ENCODE assay signal across 17 cellular contexts in genomic region chr11:83448686-83449085, GRCh38.
DNase-seq lines count a peak whose midpoint lies in the region; FAIRE-seq and TF ChIP-seq lines count a peak whose summit lies in the region.
"Had no signal": no experiment of that assay in that cellular context is flagged by ENCODE, and none has a peak within 500 bp of the region (broad histone marks: within the 10 kb centered on the region; RNA-seq: fewer than 3 reads in every experiment).

No MANE protein-coding gene starts in this region.

- intact Hi-C loops in vagina (cut with DNase I) = no loop called here

- TF ChIP-seq CTCF in bronchial epithelial cell (IDR thresholded peaks at IDR 0.05; ENCODE audit: insufficient read depth, low read length, severe bottlenecking) (no peak), vagina (IDR thresholded peaks at IDR 0.05) (no peak)

- no peaks in the 10 kb centered on the region for H3K27me3 ChIP-seq in bronchial epithelial cell (ENCODE audit: control insufficient read depth, insufficient read depth, low read length)
- H3K27me3 ChIP-seq in vagina = no peaks in the 10 kb centered on the region
- H3K27me3 ChIP-seq: BLaER1 treated with 17β-estradiol and CSF1 and Interleukin-3, amounts not matched to agents 10 nM and 100 nM had no signal

- FAIRE-seq in bronchial epithelial cell (lab: Jason Lieb, UNC) = no peak
- FAIRE-seq: GM12878, GM18507, H54 had no signal

- no peaks in the 10 kb centered on the region for H3K4me1 ChIP-seq in vagina

- no peaks in the 10 kb centered on the region for H3K9me3 ChIP-seq in vagina

- DNase-seq in SIG-M5 treated with dmso at 0.1 percent for 504 hours (lab: John Stamatoyannopoulos, UW; ENCODE audit: unreplicated experiment) = peak; percentile 2
- no peak for DNase-seq in SIG-M5 (lab: John Stamatoyannopoulos, UW)
- peak; percentile 10 for DNase-seq in bronchial epithelial cell (ENCODE audit: low read depth)
- DNase-seq in kidney tubule cell (ENCODE audit: low spot score) = peak; percentile 85
- DNase-seq in Ammon's horn (ENCODE audit: low spot score) = no peak
- no peak for DNase-seq in NCI-H748 (lab: John Stamatoyannopoulos, UW; ENCODE audit: unreplicated experiment)
- no peak for DNase-seq in cerebellar nuclear complex (lab: John Stamatoyannopoulos, UW)
- DNase-seq in vagina (ENCODE audit: extremely low spot score in 2 of 2) = no peak
- DNase-seq: 8988T; AML-193; CD4-positive, CD25-positive, alpha-beta regulatory T cell; DMS79; GM23248 had no signal

- H3K4me3 ChIP-seq in bronchial epithelial cell (ENCODE audit: low read depth, low read length) (no peak overlapping the region), vagina (no peak overlapping the region)
- H3K4me3 ChIP-seq: BLaER1 treated with 17β-estradiol and CSF1 and Interleukin-3, amounts not matched to agents 10 nM and 100 nM; GM12878; GM23248 had no signal

- no peak for TF ChIP-seq POLR2A in vagina (IDR thresholded peaks at IDR 0.05)

- H3K36me3 ChIP-seq in bronchial epithelial cell (ENCODE audit: control insufficient read depth, insufficient read depth, low read length) (no peaks in the 10 kb centered on the region), vagina (no peaks in the 10 kb centered on the region)
- H3K36me3 ChIP-seq: BLaER1 treated with 17β-estradiol and CSF1 and Interleukin-3, amounts not matched to agents 10 nM and 100 nM had no signal

- H3K27ac ChIP-seq in vagina = no peak overlapping the region
- H3K27ac ChIP-seq: BLaER1 treated with 17β-estradiol and CSF1 and Interleukin-3, amounts not matched to agents 10 nM and 100 nM; GM23248 had no signal

Comparison
In these comparisons a context has a peak if more than half of its experiments do, and no peak if none do; other contexts are left out.
1. DNase-seq: peak in SIG-M5 treated with dmso at 0.1 percent for 504 hours (single experiment), bronchial epithelial cell (single experiment) and kidney tubule cell (single experiment); none in SIG-M5 (single experiment), Ammon's horn (single experiment), NCI-H748 (single experiment), cerebellar nuclear complex (0 of 2) and vagina (0 of 2).